Comparison of ENCODE assay signal across 12 cellular contexts in the genomic region with DNA sequence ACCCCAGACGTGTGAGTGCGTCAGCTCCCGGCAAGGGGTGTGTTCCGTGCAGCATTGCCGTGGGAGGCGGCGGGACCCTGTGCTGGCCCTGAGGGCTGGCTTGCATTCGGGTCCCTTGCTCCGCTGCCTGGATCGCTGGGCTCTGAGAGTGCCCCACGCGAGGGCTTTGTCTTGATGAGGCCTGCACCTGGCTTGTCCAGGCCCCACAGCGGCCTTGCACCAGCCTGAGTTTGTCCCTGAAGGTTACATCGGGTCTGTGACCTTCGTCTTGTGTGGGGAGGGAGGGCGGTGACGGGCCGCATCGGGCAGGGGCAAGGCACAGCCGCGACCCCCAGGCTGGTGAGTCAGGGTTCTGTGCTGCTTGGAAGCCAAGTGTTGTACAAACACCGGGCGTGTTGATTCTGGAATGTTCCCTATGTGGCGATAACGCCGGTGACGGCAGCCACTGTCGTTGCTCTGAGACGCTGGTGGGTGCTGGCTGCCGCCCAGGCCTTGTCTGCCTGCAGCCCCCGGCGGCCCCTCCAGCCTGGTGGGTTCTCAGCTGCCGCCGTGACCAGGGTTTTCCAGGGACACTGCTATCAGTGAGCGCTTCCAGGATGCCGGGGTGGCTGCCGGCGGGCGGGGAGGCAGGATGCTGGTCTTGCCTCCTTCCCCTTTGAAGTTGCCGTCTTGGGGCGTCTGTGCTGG. TPM values are rescaled to one million over a fixed set of nuclear protein-coding genes. Genes with fewer than 3 reads are reported as not detected.
DNase-seq lines count a peak whose midpoint lies in the region; ATAC-seq, FAIRE-seq and TF ChIP-seq lines count a peak whose summit lies in the region.
"Had no signal": no experiment of that assay in that cellular context is flagged by ENCODE, and none has a peak within 500 bp of the region (broad histone marks: within the 10 kb centered on the region; RNA-seq: fewer than 3 reads in every experiment).

No MANE protein-coding gene starts in this region.

- H3K27ac Mint-ChIP-seq in type B pancreatic cell = peak overlapping the region; percentile 51

- H2AFZ ChIP-seq in H1 (ENCODE audit: low read length) (no peak overlapping the region), MM.1S (ENCODE audit: low read length) (no peak overlapping the region)

- H2BK15ac ChIP-seq in H1 (ENCODE audit: low read length) = no peak overlapping the region

- H3K23ac ChIP-seq in H1 (ENCODE audit: insufficient read length) = no peak overlapping the region

- no peak overlapping the region for H2AK5ac ChIP-seq in H1 (ENCODE audit: low read depth, low read length)

- no peak overlapping the region for H2BK120ac ChIP-seq in H1 (replicated peaks; ENCODE audit: low read depth, low read length)

- no peak overlapping the region for H3K9ac ChIP-seq in H1 (replicated peaks in 1 of 4; ENCODE audit: extremely low read depth in 1 of 4, low read depth in 3 of 4, low read length in 3 of 4)
- H3K9ac ChIP-seq in MM.1S (ENCODE audit: low read length) = no peak overlapping the region

- peaks cover 2% of the 10 kb centered on the region; the same call in 1 of the 2 replicates for H3K23me2 ChIP-seq in H1 (ENCODE audit: low read depth, low read length)

- no peak overlapping the region for H2BK20ac ChIP-seq in H1 (ENCODE audit: low read length)

- no peak overlapping the region for H3K4me3 Mint-ChIP-seq in type B pancreatic cell
- H3K4me3 Mint-ChIP-seq: neural crest cell had no signal

- no peaks in the 10 kb centered on the region for H3K9me3 ChIP-seq in H1 (ENCODE audit: insufficient read depth in 2 of 2, low read depth in 1 of 2, low read length in 1 of 2)
- H3K9me3 ChIP-seq in lower lobe of right lung = no peaks in the 10 kb centered on the region
- H3K9me3 ChIP-seq in MM.1S (replicated peaks; ENCODE audit: insufficient read depth, low read length) = no peaks in the 10 kb centered on the region

- WGBS in H1 (ENCODE audit: extremely low coverage in 1 of 2, insufficient coverage in 1 of 2, insufficient read length in 1 of 2, insufficient replicate concordance in 2 of 2, low coverage in 1 of 2, low lambda C conversion rate in 2 of 2, missing lambda C conversion rate in 1 of 2), 2 experiments = 86% methylated on average over 41 of the region's 41 CpGs; no CpG with 5 or more reads in 1 of the 2 experiments

- TF ChIP-seq CTCF in H1 (IDR thresholded peaks at IDR 0.05; ENCODE audit: control extremely low read depth in 1 of 3, insufficient read depth in 1 of 3, low read depth in 1 of 3, low read length in 3 of 3) = no peak
- no peak for TF ChIP-seq CTCF in lower lobe of right lung (IDR thresholded peaks at IDR 0.05)
- no peak for TF ChIP-seq CTCF in type B pancreatic cell (conservative IDR thresholded peaks at IDR 0.05)
- no peak for TF ChIP-seq CTCF in MM.1S (IDR thresholded peaks at IDR 0.05; ENCODE audit: low read length)

- peak; percentile 13 for DNase-seq in NCI-H1092 (lab: John Stamatoyannopoulos, UW)
- DNase-seq in NCI-H1092 treated with DMSO at 0.1 percent for 48 hours (lab: John Stamatoyannopoulos, UW) = no peak
- no peak for DNase-seq in H1 (ENCODE audit: low read depth in 1 of 2, low spot score in 2 of 2)
- peak; percentile 71 for DNase-seq in lower lobe of right lung
- DNase-seq in type B pancreatic cell (ENCODE audit: extremely low spot score, unreplicated experiment) = no peak
- no peak for DNase-seq in NCI-H1930 (lab: John Stamatoyannopoulos, UW)
- no peak for DNase-seq in sciatic nerve (ENCODE audit: low spot score)
- DNase-seq in MM.1S = no peak
- DNase-seq: activated effector memory CD4-positive, alpha-beta T cell treated with anti-CD3 and anti-CD28 coated beads, Interleukin-2, amount 50 U/mL, for 16 hours; NCI-H2107 had no signal

- FAIRE-seq in H1 (lab: Jason Lieb, UNC) = no peak
- FAIRE-seq: A204.1 had no signal

- no peaks in the 10 kb centered on the region for H3K79me1 ChIP-seq in H1 (ENCODE audit: low read depth, low read length)

- H3K27ac ChIP-seq in H1 (ENCODE audit: low read depth, low read length) (no peak overlapping the region), lower lobe of right lung (no peak overlapping the region), MM.1S (ENCODE audit: low read length) (no peak overlapping the region)

- ATAC-seq in lower lobe of right lung = peak; percentile 54 to 89
- ATAC-seq in sciatic nerve = no peak

- H3K4me3 ChIP-seq in H1 (ENCODE audit: extremely low read depth in 1 of 4, insufficient read depth in 2 of 4, low read depth in 3 of 4, low read length in 4 of 4) = no peak overlapping the region
- no peak overlapping the region for H3K4me3 ChIP-seq in lower lobe of right lung
- H3K4me3 ChIP-seq in MM.1S (ENCODE audit: low read length) = no peak overlapping the region

- H3K27me3 Mint-ChIP-seq in type B pancreatic cell = no peaks in the 10 kb centered on the region

- H3K4me1 ChIP-seq in H1 (replicated peaks in 1 of 4; ENCODE audit: control insufficient read depth in 3 of 4, insufficient read depth in 4 of 4, low read length in 3 of 4) (peaks cover 0 to 3% (median 0%) of the 10 kb centered on the region in 4 experiments; a peak in 1 of 7 replicates), lower lobe of right lung (peaks cover 6% of the 10 kb centered on the region), MM.1S (ENCODE audit: low read length) (no peaks in the 10 kb centered on the region)

- H4K20me1 ChIP-seq in H1 (replicated peaks in 1 of 2; ENCODE audit: control insufficient read depth in 1 of 2, insufficient read depth in 2 of 2, low read length in 2 of 2) = peaks cover 2 to 3% of the 10 kb centered on the region in 2 experiments
- H4K20me1 ChIP-seq in MM.1S (ENCODE audit: insufficient read depth, low read length) = no peaks in the 10 kb centered on the region

- no peaks in the 10 kb centered on the region for H3K79me2 ChIP-seq in H1 (ENCODE audit: control insufficient read depth in 1 of 2, insufficient read depth in 2 of 2, low read length in 2 of 2)
- no peaks in the 10 kb centered on the region for H3K79me2 ChIP-seq in MM.1S (ENCODE audit: low read length)

- H2BK12ac ChIP-seq in H1 (ENCODE audit: low read depth, low read length) = no peak overlapping the region

- no peak overlapping the region for H4K5ac ChIP-seq in H1 (ENCODE audit: insufficient read length, low read depth, low read length)

- intact Hi-C loops in lower lobe of right lung (cut with DNase I) = no loop called here
- intact Hi-C loops in sciatic nerve (cut with DNase I) = no loop called here

- H4K91ac ChIP-seq in H1 (replicated peaks; ENCODE audit: insufficient read length, low read length) = no peak overlapping the region

- H3K9me2 ChIP-seq in MM.1S (replicated peaks; ENCODE audit: insufficient read depth, low read length) = no peaks in the 10 kb centered on the region

- POLR2A ChIA-PET in H1 (lab: Charles Lee; ENCODE audit: partially characterized antibody) = interaction anchor here (1.1 kb wide), 1 partner anchor 30 kb away, joined by 3 read pairs; no protein-coding TSS in a partner anchor

- H3K4ac ChIP-seq in H1 (replicated peaks; ENCODE audit: insufficient read length, low read depth, low read length) = no peak overlapping the region

- CTCF ChIA-PET in H1 (lab: Charles Lee; ENCODE audit: partially characterized antibody) = interaction anchor here (1.0 to 1.8 kb wide), 3 partner anchors 10 to 154 kb away, joined by 3 to 9 read pairs (median 4); no protein-coding TSS in a partner anchor

- no peak for TF ChIP-seq POLR2A in H1 (IDR thresholded peaks at IDR 0.05; ENCODE audit: control extremely low read depth in 1 of 2, low read depth in 2 of 2, low read length in 2 of 2)

- H3K36me3 ChIP-seq in H1 (ENCODE audit: control insufficient read depth in 2 of 4, insufficient read depth in 4 of 4, low read length in 3 of 4) (no peaks in the 10 kb centered on the region), lower lobe of right lung (no peaks in the 10 kb centered on the region), MM.1S (replicated peaks; ENCODE audit: insufficient read depth, low read length) (no peaks in the 10 kb centered on the region)

- no peak overlapping the region for H3K56ac ChIP-seq in H1 (replicated peaks; ENCODE audit: insufficient read length, low read depth, low read length)

- no peak overlapping the region for H3K14ac ChIP-seq in H1 (ENCODE audit: insufficient read length)

- H3K27me3 ChIP-seq in H1 (replicated peaks in 1 of 4; ENCODE audit: control insufficient read depth in 3 of 4, extremely low read depth in 1 of 4, insufficient read depth in 3 of 4, low read length in 3 of 4) = no peaks in the 10 kb centered on the region; a peak in 3 of 7 replicates
- no peaks in the 10 kb centered on the region for H3K27me3 ChIP-seq in lower lobe of right lung (ENCODE audit: low read depth)
- peaks cover 35% of the 10 kb centered on the region for H3K27me3 ChIP-seq in MM.1S (replicated peaks; ENCODE audit: insufficient read depth, low read length)

- no peaks in the 10 kb centered on the region for H3F3A ChIP-seq in MM.1S (ENCODE audit: insufficient read depth, low read length)

- H3K4me2 ChIP-seq in H1 (ENCODE audit: insufficient read depth in 1 of 2, low read depth in 2 of 2, low read length in 2 of 2) (no peak overlapping the region), MM.1S (ENCODE audit: low read depth, low read length) (no peak overlapping the region)

- H2BK5ac ChIP-seq in H1 (ENCODE audit: low read depth, low read length) = no peak overlapping the region

- H3K36me3 Mint-ChIP-seq in type B pancreatic cell = no peaks in the 10 kb centered on the region

- no peaks in the 10 kb centered on the region for H3K9me3 Mint-ChIP-seq in type B pancreatic cell
- H3K9me3 Mint-ChIP-seq: neural crest cell had no signal

- no peak overlapping the region; the same call in 1 of the 2 replicates for H3K18ac ChIP-seq in H1 (ENCODE audit: extremely low read depth, low read length)

- peak overlapping the region; percentile 14; the same call in 1 of the 2 replicates for H4K8ac ChIP-seq in H1 (ENCODE audit: extremely low read depth, insufficient read depth, low read length)

- peaks cover 10% of the 10 kb centered on the region for H3K4me1 Mint-ChIP-seq in type B pancreatic cell (ENCODE audit: unreplicated experiment)

- TF ChIP-seq RAD21 in H1 (IDR thresholded peaks at IDR 0.05 in 1 of 2, conservative IDR thresholded peaks at IDR 0.05 in 1 of 2; ENCODE audit: low read depth in 2 of 2, low read length in 2 of 2) = no peak

- TF ChIP-seq EP300 in H1 (IDR thresholded peaks at IDR 0.05; ENCODE audit: borderline replicate concordance in 1 of 2, low read depth in 2 of 2, low read length in 2 of 2) = no peak

RNA-seq across cellular contexts. Expression of a gene that starts 42.9 kb away (rescaled TPM):
- 57.3 and 64.1 TPM in 2 replicates for total RNA-seq in H1 (2021; fragmentation: NEBNext Ultra II Directional; extraction: Animal tissue kit (Norgen Biotek cat#: 25700))
- 17.7 and 34.6 TPM in 2 replicates for polyA plus RNA-seq in H1 (2011; rRNA removed)
- 43.7 TPM for polyA plus RNA-seq in H1 (2011; cell fraction: cytosol; rRNA removed)
- 28.5 TPM for polyA plus RNA-seq in H1 (2011; cell fraction: nucleus; rRNA removed)
- 20.8 to 42.4 TPM (median 39.1 TPM) in 4 replicates for polyA plus RNA-seq in H1 (2012, experiment 1 of 2)
- polyA plus RNA-seq in H1 (2012, experiment 2 of 2) = 28.1 TPM
- polyA plus RNA-seq in H1 (2013, experiment 1 of 2) = 28.3 TPM
- polyA plus RNA-seq in H1 (2013, experiment 2 of 2) = 30.5 TPM
- 5.9 and 6.3 TPM in 2 replicates for polyA minus RNA-seq in H1 (2011; rRNA and poly(A)+ RNA removed)
- 28.0 TPM for polyA minus RNA-seq in H1 (2011; cell fraction: cytosol; rRNA and poly(A)+ RNA removed)
- polyA minus RNA-seq in H1 (2011; cell fraction: nucleus; rRNA and poly(A)+ RNA removed) = 8.6 TPM
- total RNA-seq in lower lobe of right lung (15.7 TPM), type B pancreatic cell (ENCODE audit: low replicate concordance) (25.6 and 33.3 TPM in 2 replicates), sciatic nerve (17.1 TPM)

Comparison
In these comparisons a context has a peak if more than half of its experiments do, and no peak if none do; other contexts are left out.
1. DNase-seq: peak in NCI-H1092 (single experiment) and lower lobe of right lung (single experiment); none in NCI-H1092 treated with DMSO at 0.1 percent for 48 hours (single experiment), H1 (0 of 2), type B pancreatic cell (single experiment), NCI-H1930 (0 of 2), sciatic nerve (single experiment) and MM.1S (single experiment).